22 cellular contexts compared by ENCODE assay signal in the genomic region with DNA sequence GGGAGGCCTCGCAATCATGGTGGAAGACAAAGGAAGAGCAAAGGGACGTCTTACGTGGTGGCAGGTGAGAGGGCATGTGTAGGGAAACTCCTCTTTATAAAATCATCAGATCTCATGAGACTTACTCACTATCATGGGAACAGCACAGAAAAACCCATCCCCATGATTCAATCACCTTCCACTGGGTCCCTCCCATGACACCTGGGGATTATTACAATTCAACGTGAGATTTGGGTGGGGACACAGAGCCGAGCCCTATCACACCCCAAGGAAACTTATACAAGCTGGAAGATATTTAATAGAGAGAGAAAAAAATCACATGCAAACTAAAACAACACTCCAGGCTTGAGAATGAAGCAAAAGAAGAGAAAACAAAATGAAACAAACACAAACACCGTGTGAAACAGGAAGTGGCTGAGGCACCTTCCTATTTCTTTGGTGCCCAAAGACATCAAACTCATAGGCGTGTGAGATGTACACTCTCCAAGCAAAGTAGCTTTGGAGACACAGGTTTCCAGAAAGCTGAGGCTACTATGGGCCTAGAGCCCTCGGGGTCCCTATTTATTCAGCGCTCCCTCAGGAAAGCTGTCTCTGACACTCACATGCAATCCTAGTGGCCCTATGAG.
DNase-seq lines count a peak whose midpoint lies in the region; ATAC-seq lines count a peak whose summit lies in the region.
"Had no signal": no experiment of that assay in that cellular context is flagged by ENCODE, and none has a peak within 500 bp of the region (broad histone marks: within the 10 kb centered on the region; RNA-seq: fewer than 3 reads in every experiment).

No MANE protein-coding gene starts in this region.

- H3K9me3 ChIP-seq in CD8-positive, alpha-beta memory T cell (ENCODE audit: low read length) = no peaks in the 10 kb centered on the region
- H3K9me3 ChIP-seq in naive thymus-derived CD4-positive, alpha-beta T cell (ENCODE audit: control insufficient read depth in 2 of 3, low read length in 3 of 3) = no peaks in the 10 kb centered on the region
- H3K9me3 ChIP-seq: Caco-2, HAP-1, tibial nerve had no signal

- peaks cover 0 to 1% of the 10 kb centered on the region in 2 donors for H3K27me3 Mint-ChIP-seq in CD8-positive, alpha-beta memory T cell
- H3K27me3 Mint-ChIP-seq in activated T-helper 17 cell treated with anti-CD3 and anti-CD28 coated beads, Interleukin-2, amount 50 U/mL, for 72 hours = no peaks in the 10 kb centered on the region
- no peaks in the 10 kb centered on the region for H3K27me3 Mint-ChIP-seq in naive thymus-derived CD4-positive, alpha-beta T cell

- peaks cover 28% of the 10 kb centered on the region for H3K4me1 ChIP-seq in CD8-positive, alpha-beta memory T cell (ENCODE audit: insufficient read depth, low read length)
- H3K4me1 ChIP-seq in naive thymus-derived CD4-positive, alpha-beta T cell (ENCODE audit: control insufficient read depth in 2 of 2, insufficient read depth in 2 of 2, low read length in 2 of 2) = peaks cover 15 to 25% of the 10 kb centered on the region in 2 donors
- H3K4me1 ChIP-seq: Caco-2, HAP-1, tibial nerve had no signal

- peak overlapping the region in 6 of 7 donors; percentile 57 to 87 (median 72) for H3K4me3 Mint-ChIP-seq in CD8-positive, alpha-beta memory T cell
- H3K4me3 Mint-ChIP-seq in activated T-helper 17 cell treated with anti-CD3 and anti-CD28 coated beads, Interleukin-2, amount 50 U/mL, for 72 hours = peak overlapping the region; percentile 56
- H3K4me3 Mint-ChIP-seq in naive thymus-derived CD4-positive, alpha-beta T cell = peak overlapping the region; percentile 7 to 76 (median 51)
- H3K4me3 Mint-ChIP-seq: nephron had no signal

- DNase-seq in CD1c-positive myeloid dendritic cell (ENCODE audit: extremely low spot score) = peak; percentile 14
- no peak for DNase-seq in CD8-positive, alpha-beta memory T cell
- no peak for DNase-seq in naive thymus-derived CD4-positive, alpha-beta T cell
- no peak for DNase-seq in H4 (ENCODE audit: low spot score)
- no peak for DNase-seq in foreskin melanocyte
- DNase-seq: activated gamma-delta T cell; Caco-2; left cardiac atrium; mesendoderm; NCI-H1092; NCI-H2029; NCI-H226; NCI-H82; posterior cingulate gyrus; stimulated activated CD4-positive, alpha-beta T cell treated with anti-CD3 and anti-CD28 coated beads, Interleukin-1b, Interleukin-23, amount 100 ng/mL, for 48 hours; stimulated activated naive CD4-positive, alpha-beta T cell; WERI-Rb-1 had no signal

- H3K36me3 ChIP-seq in CD8-positive, alpha-beta memory T cell (ENCODE audit: insufficient read depth, low read length) = peaks cover 67% of the 10 kb centered on the region
- peaks cover 29 to 97% (median 43%) of the 10 kb centered on the region in 3 experiments for H3K36me3 ChIP-seq in naive thymus-derived CD4-positive, alpha-beta T cell (ENCODE audit: control insufficient read depth in 2 of 3, insufficient read depth in 3 of 3, low read length in 3 of 3)
- H3K36me3 ChIP-seq: HAP-1, tibial nerve, WERI-Rb-1 had no signal

- peak overlapping the region; percentile 71 to 98 (median 92) for H3K27ac Mint-ChIP-seq in CD8-positive, alpha-beta memory T cell
- peak overlapping the region; percentile 88 for H3K27ac Mint-ChIP-seq in activated T-helper 17 cell treated with anti-CD3 and anti-CD28 coated beads, Interleukin-2, amount 50 U/mL, for 72 hours
- peak overlapping the region; percentile 15 to 92 (median 78) for H3K27ac Mint-ChIP-seq in naive thymus-derived CD4-positive, alpha-beta T cell
- H3K27ac Mint-ChIP-seq: nephron had no signal

- intact Hi-C loops in naive thymus-derived CD4-positive, alpha-beta T cell (cut with micrococcal nuclease) = loop anchor here (1.0 to 5.0 kb wide), 3 partner anchors 9 to 34 kb away; no protein-coding TSS in a partner anchor

- ATAC-seq in activated T-helper 17 cell treated with anti-CD3 and anti-CD28 coated beads, Interleukin-2, amount 50 U/mL, for 72 hours (replicated peaks) = no peak
- peak; percentile 60 for ATAC-seq in naive thymus-derived CD4-positive, alpha-beta T cell
- ATAC-seq in HG03457 (IDR thresholded peaks at IDR 0.05; ENCODE audit: unreplicated experiment) = no peak
- ATAC-seq: left cardiac atrium had no signal

- peaks cover 34 to 92% (median 51%) of the 10 kb centered on the region in 3 donors for H3K36me3 Mint-ChIP-seq in CD8-positive, alpha-beta memory T cell
- H3K36me3 Mint-ChIP-seq in activated T-helper 17 cell treated with anti-CD3 and anti-CD28 coated beads, Interleukin-2, amount 50 U/mL, for 72 hours (ENCODE audit: low read depth) = peaks cover 17% of the 10 kb centered on the region
- peaks cover 29 to 83% (median 71%) of the 10 kb centered on the region in 5 donors for H3K36me3 Mint-ChIP-seq in naive thymus-derived CD4-positive, alpha-beta T cell

- CTCF ChIA-PET in CD8-positive, alpha-beta memory T cell (lab: Charles Lee) = interaction anchor here (1.0 to 1.7 kb wide), 6 partner anchors 9 to 98 kb away, joined by 3 to 5 read pairs (median 3); no protein-coding TSS in a partner anchor
- CTCF ChIA-PET in naive thymus-derived CD4-positive, alpha-beta T cell (lab: Charles Lee) = no interaction called here

- H3K27me3 ChIP-seq in CD8-positive, alpha-beta memory T cell (ENCODE audit: insufficient read depth, low read length, poor library complexity, severe bottlenecking) = no peaks in the 10 kb centered on the region
- no peaks in the 10 kb centered on the region for H3K27me3 ChIP-seq in naive thymus-derived CD4-positive, alpha-beta T cell (ENCODE audit: control insufficient read depth in 2 of 2, insufficient read depth in 2 of 2, low read length in 2 of 2)
- H3K27me3 ChIP-seq: tibial nerve had no signal

- POLR2A ChIA-PET in CD8-positive, alpha-beta memory T cell (lab: Charles Lee) = interaction anchor here (0.9 to 1.7 kb wide), 3 partner anchors 11 to 60 kb away, joined by 3 to 4 read pairs (median 3); no protein-coding TSS in a partner anchor
- POLR2A ChIA-PET in naive thymus-derived CD4-positive, alpha-beta T cell (lab: Charles Lee) = interaction anchor here (0.9 kb wide), 2 partner anchors 98 to 110 kb away, joined by 3 to 4 read pairs; no protein-coding TSS in a partner anchor

- peak overlapping the region; percentile 24 for H3K4me3 ChIP-seq in CD8-positive, alpha-beta memory T cell (ENCODE audit: low read length)
- no peak overlapping the region for H3K4me3 ChIP-seq in naive thymus-derived CD4-positive, alpha-beta T cell (ENCODE audit: low read length)
- H3K4me3 ChIP-seq: HAP-1, tibial nerve had no signal

- no peak overlapping the region for H3K27ac ChIP-seq in CD8-positive, alpha-beta memory T cell (ENCODE audit: low read depth, low read length)
- peak overlapping the region; percentile 32 for H3K27ac ChIP-seq in naive thymus-derived CD4-positive, alpha-beta T cell (ENCODE audit: low read depth, low read length)
- H3K27ac ChIP-seq: tibial nerve, WERI-Rb-1 had no signal

- H3K4me1 Mint-ChIP-seq in CD8-positive, alpha-beta memory T cell = peaks cover 44 to 55% (median 45%) of the 10 kb centered on the region in 3 donors
- H3K4me1 Mint-ChIP-seq in activated T-helper 17 cell treated with anti-CD3 and anti-CD28 coated beads, Interleukin-2, amount 50 U/mL, for 72 hours = peaks cover 40% of the 10 kb centered on the region
- H3K4me1 Mint-ChIP-seq in naive thymus-derived CD4-positive, alpha-beta T cell = peaks cover 25 to 64% (median 42%) of the 10 kb centered on the region in 7 donors
- H3K4me1 Mint-ChIP-seq: nephron had no signal

- H3K9me3 Mint-ChIP-seq in CD8-positive, alpha-beta memory T cell = no peaks in the 10 kb centered on the region
- H3K9me3 Mint-ChIP-seq in activated T-helper 17 cell treated with anti-CD3 and anti-CD28 coated beads, Interleukin-2, amount 50 U/mL, for 72 hours = peaks cover 3% of the 10 kb centered on the region
- H3K9me3 Mint-ChIP-seq in naive thymus-derived CD4-positive, alpha-beta T cell = peaks cover 0 to 2% (median 0%) of the 10 kb centered on the region in 11 donors
- H3K9me3 Mint-ChIP-seq: nephron had no signal
